Comparison of ENCODE assay signal across 9 cellular contexts in the genomic region with DNA sequence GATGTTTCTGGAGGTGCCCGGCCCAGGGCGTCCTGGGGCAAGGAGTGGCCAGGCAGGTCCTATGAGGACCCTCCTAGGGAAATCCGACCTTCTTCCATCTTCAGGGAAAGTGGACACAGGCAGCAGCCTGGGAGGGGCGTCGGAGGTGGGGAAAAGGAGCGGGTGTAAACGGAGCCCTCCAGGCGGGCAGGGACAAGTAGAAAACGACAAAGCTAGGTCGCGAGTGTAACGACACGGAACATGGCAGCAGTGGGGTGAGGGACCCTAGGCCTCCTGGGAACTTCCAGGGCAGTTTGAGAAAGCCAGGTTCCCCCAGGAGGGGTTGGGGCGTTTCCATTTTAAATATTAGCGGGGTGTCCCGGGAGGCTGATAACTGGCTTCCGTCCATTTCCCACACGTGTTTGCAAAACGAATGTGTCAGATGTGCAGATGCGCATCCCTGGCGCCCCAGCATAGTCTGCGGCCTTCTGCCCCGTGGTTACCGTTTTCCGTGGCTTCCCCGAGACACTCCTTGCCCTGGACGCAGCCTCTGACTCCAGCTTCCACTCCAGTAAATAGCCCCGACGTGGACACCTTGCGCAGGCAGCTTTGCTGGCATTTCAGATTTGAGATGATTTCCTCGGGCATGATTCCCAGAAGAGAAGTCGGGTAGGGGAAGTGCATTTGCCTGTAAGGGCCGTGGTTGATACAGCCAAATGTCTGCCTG. TPM values are rescaled to one million over a fixed set of nuclear protein-coding genes. Genes with fewer than 3 reads are reported as not detected.
DNase-seq lines count a peak whose midpoint lies in the region; ATAC-seq and TF ChIP-seq lines count a peak whose summit lies in the region.
"Not testable (repeated sequence)": the region's sequence is repeated elsewhere in the genome, so short reads cannot be mapped to it uniquely, and the experiment has no call there.
"Had no signal": no experiment of that assay in that cellular context is flagged by ENCODE, and none has a peak within 500 bp of the region (broad histone marks: within the 10 kb centered on the region; RNA-seq: fewer than 3 reads in every experiment).

No MANE protein-coding gene starts in this region.

- intact Hi-C loops in activated CD4-positive, alpha-beta T cell treated with anti-CD3 and anti-CD28 coated beads for 36 hours (cut with DNase I, micrococcal nuclease): loop anchor here (1.0 to 5.0 kb wide), 10 partner anchors 35 to 444 kb away; a partner anchor contains a TSS
- intact Hi-C loops in esophagus squamous epithelium (cut with DNase I); testis (cut with DNase I; ENCODE audit: low total_unique reads): not testable (repeated sequence)

- in situ Hi-C loops in astrocyte of the cerebellum (cut with HindIII; ENCODE audit: low sequenced_read_pairs): not testable (repeated sequence)

- H3K27me3 ChIP-seq in CD4-positive, CD25-positive, alpha-beta regulatory T cell (ENCODE audit: control insufficient read depth, insufficient read depth, low read length); esophagus squamous epithelium; kidney epithelial cell (ENCODE audit: control insufficient read depth, insufficient read depth, low read length); osteoblast (ENCODE audit: insufficient read depth, low read length); testis: not testable (repeated sequence)

- H3K4me2 ChIP-seq in osteoblast (ENCODE audit: insufficient read depth, low read length): peak overlapping the region; percentile 87

- not testable (repeated sequence) for H3K27ac ChIP-seq in CD4-positive, CD25-positive, alpha-beta regulatory T cell (ENCODE audit: insufficient read depth, low read length, poor library complexity, severe bottlenecking); esophagus squamous epithelium; osteoblast (ENCODE audit: low read depth, low read length); testis

- TF ChIP-seq CTCF in astrocyte of the cerebellum (IDR thresholded peaks at IDR 0.05; ENCODE audit: low read depth, low read length, missing control alignments); esophagus squamous epithelium (IDR thresholded peaks at IDR 0.05); kidney epithelial cell (IDR thresholded peaks at IDR 0.05; ENCODE audit: insufficient read depth, low read length, poor library complexity, severe bottlenecking); osteoblast (IDR thresholded peaks at IDR 0.05; ENCODE audit: extremely low read depth, low read depth, low read length); testis (IDR thresholded peaks at IDR 0.05): not testable (repeated sequence)

- H3K4me1 ChIP-seq in CD4-positive, CD25-positive, alpha-beta regulatory T cell (ENCODE audit: control insufficient read depth, insufficient read depth, low read length, poor library complexity, severe bottlenecking); osteoblast (ENCODE audit: insufficient read depth, low read length); testis: not testable (repeated sequence)
- peaks cover 0 to 12% (median 0%) of the 10 kb centered on the region in 3 donors for H3K4me1 ChIP-seq in esophagus squamous epithelium

- H3K79me2 ChIP-seq in osteoblast (ENCODE audit: insufficient read depth, low read length): not testable (repeated sequence)

- H3K27me3 Mint-ChIP-seq in CD4-positive, CD25-positive, alpha-beta regulatory T cell: peaks cover 25% of the 10 kb centered on the region
- peaks cover 10% of the 10 kb centered on the region for H3K27me3 Mint-ChIP-seq in IgD-negative memory B cell
- not testable (repeated sequence) for H3K27me3 Mint-ChIP-seq in activated CD4-positive, alpha-beta T cell treated with anti-CD3 and anti-CD28 coated beads for 36 hours

- H3K36me3 ChIP-seq in CD4-positive, CD25-positive, alpha-beta regulatory T cell (ENCODE audit: control insufficient read depth, insufficient read depth, low read length); esophagus squamous epithelium; kidney epithelial cell (ENCODE audit: control insufficient read depth, insufficient read depth, low read length); osteoblast (ENCODE audit: insufficient read depth, low read length); testis (ENCODE audit: low read depth, missing control alignments): not testable (repeated sequence)

- WGBS in esophagus squamous epithelium, 2 donors: 36 to 46% methylated on average over 17 to 27 of the region's 33 CpGs
- 32 to 34% methylated on average over 31 of the region's 33 CpGs for WGBS in testis, 2 donors

- not testable (repeated sequence) for TF ChIP-seq POLR2A in esophagus squamous epithelium (IDR thresholded peaks at IDR 0.05); testis (IDR thresholded peaks at IDR 0.05)

- peak overlapping the region; percentile 84 to 94 (median 92) for H3K4me3 Mint-ChIP-seq in CD4-positive, CD25-positive, alpha-beta regulatory T cell
- H3K4me3 Mint-ChIP-seq in IgD-negative memory B cell: peak overlapping the region in 3 of 4 donors; percentile 83 to 91 (median 91)
- peak overlapping the region; percentile 82 for H3K4me3 Mint-ChIP-seq in activated CD4-positive, alpha-beta T cell treated with anti-CD3 and anti-CD28 coated beads for 36 hours

- peak overlapping the region; percentile 80 for H2AFZ ChIP-seq in osteoblast (ENCODE audit: low read length)

- not testable (repeated sequence) for H4K20me1 ChIP-seq in osteoblast (ENCODE audit: insufficient read depth, low read length)

- H3K4me1 Mint-ChIP-seq in CD4-positive, CD25-positive, alpha-beta regulatory T cell: peaks cover 0 to 11% (median 5%) of the 10 kb centered on the region in 4 donors
- H3K4me1 Mint-ChIP-seq in IgD-negative memory B cell: peaks cover 8 to 22% (median 16%) of the 10 kb centered on the region in 3 donors
- not testable (repeated sequence) for H3K4me1 Mint-ChIP-seq in activated CD4-positive, alpha-beta T cell treated with anti-CD3 and anti-CD28 coated beads for 36 hours

- H3K9me3 ChIP-seq in CD4-positive, CD25-positive, alpha-beta regulatory T cell (ENCODE audit: control insufficient read depth in 2 of 2, low read length in 2 of 2); esophagus squamous epithelium; osteoblast (ENCODE audit: low read depth, low read length); testis: not testable (repeated sequence)

- H3K9me3 Mint-ChIP-seq in CD4-positive, CD25-positive, alpha-beta regulatory T cell; IgD-negative memory B cell; activated CD4-positive, alpha-beta T cell treated with anti-CD3 and anti-CD28 coated beads for 36 hours (ENCODE audit: low read depth): not testable (repeated sequence)

- not testable (repeated sequence) for H3K4me3 ChIP-seq in CD4-positive, CD25-positive, alpha-beta regulatory T cell (ENCODE audit: low read depth, low read length)
- H3K4me3 ChIP-seq in astrocyte of the cerebellum (ENCODE audit: low read depth, low read length) (peak overlapping the region; percentile 44), esophagus squamous epithelium (peak overlapping the region; percentile 40 to 80 (median 60)), kidney epithelial cell (ENCODE audit: low read depth, low read length) (peak overlapping the region; percentile 52), osteoblast (ENCODE audit: insufficient read depth, low read length) (peak overlapping the region; percentile 75), testis (peak overlapping the region; percentile 52 to 65)

- CTCF ChIA-PET in activated CD4-positive, alpha-beta T cell treated with anti-CD3 and anti-CD28 coated beads for 36 hours (lab: Charles Lee): not testable (repeated sequence)

- H3K36me3 Mint-ChIP-seq in CD4-positive, CD25-positive, alpha-beta regulatory T cell; IgD-negative memory B cell; activated CD4-positive, alpha-beta T cell treated with anti-CD3 and anti-CD28 coated beads for 36 hours (ENCODE audit: low read depth): not testable (repeated sequence)

- H3K27ac Mint-ChIP-seq in CD4-positive, CD25-positive, alpha-beta regulatory T cell: peak overlapping the region in 1 of 3 donors; percentile 89
- peak overlapping the region in 1 of 3 donors; percentile 16 for H3K27ac Mint-ChIP-seq in IgD-negative memory B cell
- not testable (repeated sequence) for H3K27ac Mint-ChIP-seq in activated CD4-positive, alpha-beta T cell treated with anti-CD3 and anti-CD28 coated beads for 36 hours

- ATAC-seq in CD4-positive, CD25-positive, alpha-beta regulatory T cell (ENCODE audit: low read depth in 2 of 2); activated CD4-positive, alpha-beta T cell treated with anti-CD3 and anti-CD28 coated beads for 36 hours: not testable (repeated sequence)

- DNase-seq in CD4-positive, CD25-positive, alpha-beta regulatory T cell; activated CD4-positive, alpha-beta T cell treated with anti-CD3 and anti-CD28 coated beads for 36 hours; astrocyte of the cerebellum (ENCODE audit: low read depth); esophagus squamous epithelium (lab: John Stamatoyannopoulos, UW); kidney epithelial cell (ENCODE audit: low read depth); testis: not testable (repeated sequence)
- peak; percentile 45 for DNase-seq in osteoblast (ENCODE audit: insufficient read length, low spot score, missing footprints)

- POLR2A ChIA-PET in activated CD4-positive, alpha-beta T cell treated with anti-CD3 and anti-CD28 coated beads for 36 hours (lab: Charles Lee): not testable (repeated sequence)

RNA-seq across cellular contexts. Expression of a gene that starts 39.0 kb away (rescaled TPM):
- 70.6 TPM for total RNA-seq in CD4-positive, CD25-positive, alpha-beta regulatory T cell
- 10 to 100 TPM; 63.4 to 71.9 (median 68.3) TPM for polyA plus RNA-seq in CD4-positive, CD25-positive, alpha-beta regulatory T cell
- polyA plus RNA-seq in IgD-negative memory B cell: 131 TPM
- 100 to 1,000 TPM; 122 to 123 TPM for total RNA-seq in activated CD4-positive, alpha-beta T cell treated with anti-CD3 and anti-CD28 coated beads for 36 hours
- total RNA-seq in esophagus squamous epithelium: 10 to 100 TPM; 24.1 to 53.6 (median 38.4) TPM
- 29.2 and 39.2 TPM in 2 replicates for total RNA-seq in kidney epithelial cell
- 24.5 and 27.5 TPM in 2 replicates for total RNA-seq in osteoblast
- 10 to 100 TPM; 13.5 to 17.5 TPM for total RNA-seq in testis
- polyA plus RNA-seq in testis (ENCODE audit: insufficient read depth, low read depth, low replicate concordance): 15.4 TPM

RNA-seq across cellular contexts. Expression of a gene that starts 52.6 kb away (rescaled TPM):
- 0.15 TPM for total RNA-seq in CD4-positive, CD25-positive, alpha-beta regulatory T cell
- polyA plus RNA-seq in CD4-positive, CD25-positive, alpha-beta regulatory T cell: not detected
- polyA plus RNA-seq in IgD-negative memory B cell (not detected), testis (ENCODE audit: insufficient read depth, low read depth, low replicate concordance) (2.4 TPM)
- not detected for total RNA-seq in activated CD4-positive, alpha-beta T cell treated with anti-CD3 and anti-CD28 coated beads for 36 hours
- total RNA-seq in esophagus squamous epithelium (under 1 TPM in 3 of 4 donors, not detected in 1; 0.09 to 0.73 (median 0.38) TPM), kidney epithelial cell (2.5 and 5.9 TPM in 2 replicates), osteoblast (under 0.01 and 0.29 TPM in 2 replicates), testis (1 to 10 TPM; 2.8 to 5.4 TPM)
- total RNA-seq: RPMI7951 had no signal
